Comparison of ENCODE assay signal across 8 cellular contexts in genomic region chr12:67647547-67648305, GRCh38. TPM values are rescaled to one million over a fixed set of nuclear protein-coding genes. Genes with fewer than 3 reads are reported as not detected.
DNase-seq lines count a peak whose midpoint lies in the region; ATAC-seq and TF ChIP-seq lines count a peak whose summit lies in the region.

No MANE protein-coding gene starts in this region.

- TF ChIP-seq CTCF in GM12865 (IDR thresholded peaks at IDR 0.05; ENCODE audit: insufficient read depth, low read depth, low read length, missing control alignments) (no peak), WTC11 (IDR thresholded peaks at IDR 0.05) (no peak)

- no peaks in the 10 kb centered on the region; the same call in 1 of the 2 replicates for H3K27me3 Mint-ChIP-seq in WTC11 (ENCODE audit: low read depth)

- CTCF ChIA-PET in WTC11 (lab: Charles Lee) = interaction anchor here (0.8 to 1.7 kb wide), 7 partner anchors 9 to 295 kb away, joined by 3 to 8 read pairs (median 5); no protein-coding TSS in a partner anchor

- DNase-seq in GM12865 (ENCODE audit: low read depth) (peak; percentile 54), NCI-H2227 treated with DMSO at 0.1 percent for 48 hours (lab: John Stamatoyannopoulos, UW) (peak; percentile 72), WTC11 (ENCODE audit: low spot score) (peak; percentile 70), dermis microvascular lymphatic vessel endothelial cell (ENCODE audit: low read depth in 2 of 2) (peak; percentile 69 to 82)
- peak; percentile 58 for DNase-seq in stimulated activated CD4-positive, alpha-beta T cell treated with anti-CD3 and anti-CD28 coated beads, Interleukin-15, amount 100 ng/mL, for 24 hours

- H3K4me1 Mint-ChIP-seq in WTC11 = peaks cover 29% of the 10 kb centered on the region

- peak overlapping the region; percentile 81 for H3K27ac Mint-ChIP-seq in WTC11

- H3K36me3 Mint-ChIP-seq in WTC11 = peaks cover 3% of the 10 kb centered on the region

- H3K27ac ChIP-seq in layer of hippocampus (ENCODE audit: low read depth, low read length) = peak overlapping the region; percentile 78

- no peaks in the 10 kb centered on the region for H3K27me3 ChIP-seq in layer of hippocampus (ENCODE audit: control insufficient read depth, insufficient read depth, low read length)

- H3K9me3 Mint-ChIP-seq in WTC11 = peaks cover 6% of the 10 kb centered on the region; the same call in 1 of the 2 replicates

- POLR2A ChIA-PET in WTC11 (lab: Charles Lee) = interaction anchor here (0.7 to 1.5 kb wide), 6 partner anchors 11 to 292 kb away, joined by 3 to 5 read pairs (median 3); no protein-coding TSS in a partner anchor

- peak overlapping the region; percentile 95 for H3K4me3 Mint-ChIP-seq in WTC11

- ATAC-seq in HG03066 (IDR thresholded peaks at IDR 0.05; ENCODE audit: low read depth, unreplicated experiment) (peak; percentile 29), WTC11 (peak; percentile 72), HG03432 (IDR thresholded peaks at IDR 0.05; ENCODE audit: unreplicated experiment) (no peak)

- H3K4me3 ChIP-seq in GM12865 (ENCODE audit: low read depth, low read length) = peak overlapping the region; percentile 85

TF ChIP-seq in WTC11, 78 proteins besides CTCF, POLR2A, EP300 and RAD21:
- TF ChIP-seq MAX (CRISPR knock-in tag; IDR thresholded peaks at IDR 0.05) = peak; percentile 49
- TF ChIP-seq ARID4B (CRISPR knock-in tag; IDR thresholded peaks at IDR 0.05; ENCODE audit: borderline replicate concordance) = 0 out of 2 replicates have a peak, but pooled peaks have one; percentile 45
- TF ChIP-seq ZNF423 (CRISPR knock-in tag; IDR thresholded peaks at IDR 0.05) = no peak
- peak; percentile 33 for TF ChIP-seq FOXK1 (CRISPR knock-in tag; IDR thresholded peaks at IDR 0.05)
- 0 out of 2 replicates have a peak, but pooled peaks have one; percentile 4 for TF ChIP-seq SP1 (CRISPR knock-in tag; conservative IDR thresholded peaks at IDR 0.05)
- no peak for TF ChIP-seq TEAD4 (CRISPR knock-in tag; IDR thresholded peaks at IDR 0.05)
- 0 out of 2 replicates have a peak, but pooled peaks have one; percentile 18 for TF ChIP-seq FOXP4 (CRISPR knock-in tag; IDR thresholded peaks at IDR 0.05)
- TF ChIP-seq ESRRA (CRISPR knock-in tag; IDR thresholded peaks at IDR 0.05; ENCODE audit: borderline replicate concordance) = no peak
- TF ChIP-seq USF2 (CRISPR knock-in tag; IDR thresholded peaks at IDR 0.05) = 0 out of 2 replicates have a peak, but pooled peaks have one; percentile 8
TF ChIP-seq in WTC11: peak in this region for 6.

RNA-seq across cellular contexts. Expression of gene DYRK2, which starts 0.8 kb away (rescaled TPM):
- total RNA-seq in WTC11 (2021) = 32.7 to 38.1 TPM (median 36.1 TPM) in 3 replicates
- total RNA-seq in dermis microvascular lymphatic vessel endothelial cell = 4.7 and 6.4 TPM in 2 replicates
